Comparison of ENCODE assay signal across 11 cellular contexts in the genomic region with DNA sequence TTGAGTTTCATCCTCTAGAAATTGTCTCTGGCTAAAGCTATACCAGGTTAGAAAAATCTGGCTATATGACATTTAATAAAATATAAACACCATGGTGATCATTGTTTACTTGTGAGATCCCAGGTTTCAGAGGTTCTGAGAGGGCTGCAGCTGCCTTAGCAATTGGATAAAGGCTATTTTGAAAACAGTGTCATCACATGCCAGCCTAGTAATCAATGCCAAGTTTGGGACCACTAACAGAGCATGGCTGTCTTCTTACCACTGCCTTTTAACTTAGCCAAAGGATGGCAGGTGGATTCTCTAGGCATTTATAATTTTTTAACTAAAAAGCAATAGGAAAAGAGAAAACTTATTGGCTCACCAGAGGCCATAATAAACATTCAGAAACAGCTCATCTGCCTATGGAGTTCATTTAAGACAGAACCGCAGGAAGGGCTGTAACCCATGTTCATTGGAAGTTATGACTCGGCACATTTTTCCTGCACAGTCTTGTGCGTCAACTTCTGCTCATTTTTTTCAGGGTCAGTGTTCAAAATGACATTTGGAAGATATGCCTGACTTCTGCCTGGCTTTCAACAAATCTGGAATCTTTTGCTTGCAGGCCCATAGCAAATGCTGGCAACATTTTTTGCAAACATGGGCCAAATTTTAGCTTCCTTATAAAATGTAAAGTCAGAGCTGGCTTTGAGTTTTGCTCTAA.
DNase-seq lines count a peak whose midpoint lies in the region; ATAC-seq and TF ChIP-seq lines count a peak whose summit lies in the region.
"Had no signal": no experiment of that assay in that cellular context is flagged by ENCODE, and none has a peak within 500 bp of the region (broad histone marks: within the 10 kb centered on the region; RNA-seq: fewer than 3 reads in every experiment).

No MANE protein-coding gene starts in this region.

- H3K4ac ChIP-seq in mesenchymal stem cell (ENCODE audit: low read depth in 1 of 2, low read length in 2 of 2): no peak overlapping the region

- H3K4me3 ChIP-seq in epithelial cell of proximal tubule (ENCODE audit: low read depth, low read length) (no peak overlapping the region), mesenchymal stem cell (ENCODE audit: insufficient read depth in 1 of 2, low read depth in 1 of 2, low read length in 2 of 2) (no peak overlapping the region)

- intact Hi-C loops in activated T-helper 2 cell treated with anti-CD3 and anti-CD28 coated beads, Interferon-gamma antibody, Interleukin-2, Interleukin-4, amounts not matched to agents 10 μg/mL and 5 μg/mL and 100 μg/mL, durations not matched to agents 14 hours and 24 hours and 36 hours (cut with micrococcal nuclease): loop anchor here (10.0 kb wide), 1 partner anchor 618 kb away; no protein-coding TSS in a partner anchor

- DNase-seq in AG08396 (ENCODE audit: low spot score) (peak; percentile 58), NCI-H460 (ENCODE audit: extremely low read depth, low read depth) (peak; percentile 26), epithelial cell of proximal tubule (ENCODE audit: low read depth) (peak; percentile 66), mesenchymal stem cell (peak; percentile 90), NCI-H82 treated with DMSO at 0.1 percent for 48 hours (lab: John Stamatoyannopoulos, UW; ENCODE audit: unreplicated experiment) (no peak)
- DNase-seq in activated T-helper 2 cell treated with anti-CD3 and anti-CD28 coated beads, Interferon-gamma antibody, Interleukin-2, Interleukin-4, amounts not matched to agents 10 μg/mL and 5 μg/mL and 100 μg/mL, durations not matched to agents 14 hours and 24 hours and 36 hours (ENCODE audit: low spot score): no peak
- DNase-seq in activated T-cell treated with anti-CD3 and anti-CD28 coated beads, Interleukin-2, amount 50 U/mL, for 1 hour: no peak
- DNase-seq in natural killer cell treated with Interleukin-12 subunit alpha and Interleukin-12 subunit beta and Interleukin-15 and Interleukin-18, amount 100 ng/mL, for 72 hours (ENCODE audit: low spot score): no peak
- DNase-seq: glutamatergic neuron, NCI-H1417 had no signal

- no peak for ATAC-seq in natural killer cell treated with Interleukin-12 subunit alpha and Interleukin-12 subunit beta and Interleukin-15 and Interleukin-18, amount 100 ng/mL, for 72 hours
- ATAC-seq: stimulated activated memory B cell treated with anti-CD40 and anti-IgM and Interleukin-4, amounts not matched to agents 10 μg/mL and 1 μg/mL and 100 μg/mL, for 72 hours had no signal

- WGBS in mesenchymal stem cell: 32% methylated on average over 3 of the region's 3 CpGs

- no peaks in the 10 kb centered on the region for H3K79me1 ChIP-seq in mesenchymal stem cell (replicated peaks; ENCODE audit: low read length, poor library complexity, severe bottlenecking)

- H4K8ac ChIP-seq in mesenchymal stem cell (ENCODE audit: low read length): no peak overlapping the region

- H2AK5ac ChIP-seq in mesenchymal stem cell (ENCODE audit: low read length, severe bottlenecking): no peak overlapping the region

- H3K36me3 ChIP-seq in mesenchymal stem cell (ENCODE audit: control insufficient read depth in 1 of 2, insufficient read depth in 2 of 2, low read depth in 1 of 2, low read length in 2 of 2): no peaks in the 10 kb centered on the region

- no peak overlapping the region for H2BK12ac ChIP-seq in mesenchymal stem cell (ENCODE audit: low read length in 2 of 2)

- no peaks in the 10 kb centered on the region for H3K27me3 Mint-ChIP-seq in activated T-helper 2 cell treated with anti-CD3 and anti-CD28 coated beads, Interferon-gamma antibody, Interleukin-2, Interleukin-4, amounts not matched to agents 10 μg/mL and 5 μg/mL and 100 μg/mL, durations not matched to agents 14 hours and 24 hours and 36 hours (ENCODE audit: low read depth)
- H3K27me3 Mint-ChIP-seq in natural killer cell treated with Interleukin-12 subunit alpha and Interleukin-12 subunit beta and Interleukin-15 and Interleukin-18, amount 100 ng/mL, for 72 hours: no peaks in the 10 kb centered on the region
- H3K27me3 Mint-ChIP-seq: stimulated activated memory B cell treated with anti-CD40 and anti-IgM and Interleukin-4, amounts not matched to agents 10 μg/mL and 1 μg/mL and 100 μg/mL, for 72 hours had no signal

- no peak overlapping the region for H2BK5ac ChIP-seq in mesenchymal stem cell (ENCODE audit: low read depth, low read length, poor library complexity, severe bottlenecking)

- no peak overlapping the region for H2BK120ac ChIP-seq in mesenchymal stem cell (ENCODE audit: low read depth, low read length)

- no peaks in the 10 kb centered on the region for H3K4me1 Mint-ChIP-seq in activated T-helper 2 cell treated with anti-CD3 and anti-CD28 coated beads, Interferon-gamma antibody, Interleukin-2, Interleukin-4, amounts not matched to agents 10 μg/mL and 5 μg/mL and 100 μg/mL, durations not matched to agents 14 hours and 24 hours and 36 hours (ENCODE audit: low read depth)
- peaks cover under 1 to 10% of the 10 kb centered on the region in 2 donors for H3K4me1 Mint-ChIP-seq in natural killer cell treated with Interleukin-12 subunit alpha and Interleukin-12 subunit beta and Interleukin-15 and Interleukin-18, amount 100 ng/mL, for 72 hours (ENCODE audit: low read depth in 2 of 2)
- H3K4me1 Mint-ChIP-seq: stimulated activated memory B cell treated with anti-CD40 and anti-IgM and Interleukin-4, amounts not matched to agents 10 μg/mL and 1 μg/mL and 100 μg/mL, for 72 hours had no signal

- H3K9me3 Mint-ChIP-seq in activated T-helper 2 cell treated with anti-CD3 and anti-CD28 coated beads, Interferon-gamma antibody, Interleukin-2, Interleukin-4, amounts not matched to agents 10 μg/mL and 5 μg/mL and 100 μg/mL, durations not matched to agents 14 hours and 24 hours and 36 hours: no peaks in the 10 kb centered on the region
- H3K9me3 Mint-ChIP-seq in natural killer cell treated with Interleukin-12 subunit alpha and Interleukin-12 subunit beta and Interleukin-15 and Interleukin-18, amount 100 ng/mL, for 72 hours: no peaks in the 10 kb centered on the region
- H3K9me3 Mint-ChIP-seq: stimulated activated memory B cell treated with anti-CD40 and anti-IgM and Interleukin-4, amounts not matched to agents 10 μg/mL and 1 μg/mL and 100 μg/mL, for 72 hours had no signal

- no peaks in the 10 kb centered on the region for H3K9me3 ChIP-seq in mesenchymal stem cell (ENCODE audit: control insufficient read depth, low read length)

- H3K36me3 Mint-ChIP-seq in activated T-helper 2 cell treated with anti-CD3 and anti-CD28 coated beads, Interferon-gamma antibody, Interleukin-2, Interleukin-4, amounts not matched to agents 10 μg/mL and 5 μg/mL and 100 μg/mL, durations not matched to agents 14 hours and 24 hours and 36 hours (ENCODE audit: low read depth): no peaks in the 10 kb centered on the region
- H3K36me3 Mint-ChIP-seq in natural killer cell treated with Interleukin-12 subunit alpha and Interleukin-12 subunit beta and Interleukin-15 and Interleukin-18, amount 100 ng/mL, for 72 hours: no peaks in the 10 kb centered on the region
- H3K36me3 Mint-ChIP-seq: stimulated activated memory B cell treated with anti-CD40 and anti-IgM and Interleukin-4, amounts not matched to agents 10 μg/mL and 1 μg/mL and 100 μg/mL, for 72 hours had no signal

- H3K27ac ChIP-seq in mesenchymal stem cell (ENCODE audit: low read length, poor library complexity, severe bottlenecking): peak overlapping the region; percentile 52

- no peak overlapping the region for H2AFZ ChIP-seq in mesenchymal stem cell (ENCODE audit: low read depth, low read length)

- H4K91ac ChIP-seq in mesenchymal stem cell (ENCODE audit: low read length): no peak overlapping the region

- H3K27ac Mint-ChIP-seq in activated T-helper 2 cell treated with anti-CD3 and anti-CD28 coated beads, Interferon-gamma antibody, Interleukin-2, Interleukin-4, amounts not matched to agents 10 μg/mL and 5 μg/mL and 100 μg/mL, durations not matched to agents 14 hours and 24 hours and 36 hours: no peak overlapping the region
- no peak overlapping the region for H3K27ac Mint-ChIP-seq in natural killer cell treated with Interleukin-12 subunit alpha and Interleukin-12 subunit beta and Interleukin-15 and Interleukin-18, amount 100 ng/mL, for 72 hours
- H3K27ac Mint-ChIP-seq: stimulated activated memory B cell treated with anti-CD40 and anti-IgM and Interleukin-4, amounts not matched to agents 10 μg/mL and 1 μg/mL and 100 μg/mL, for 72 hours had no signal

- H3K4me1 ChIP-seq in mesenchymal stem cell (ENCODE audit: control insufficient read depth, insufficient read depth, low read depth, low read length): peaks cover 2% of the 10 kb centered on the region

- H3K9ac ChIP-seq in mesenchymal stem cell (ENCODE audit: low read length): peak overlapping the region; percentile 74

- no peaks in the 10 kb centered on the region for H3K27me3 ChIP-seq in mesenchymal stem cell (ENCODE audit: control insufficient read depth in 1 of 2, insufficient read depth in 1 of 2, low read length in 2 of 2)

- no peak overlapping the region for H3K23ac ChIP-seq in mesenchymal stem cell (ENCODE audit: low read length in 2 of 2)

- no peak overlapping the region for H3K4me2 ChIP-seq in mesenchymal stem cell (ENCODE audit: low read length, poor library complexity, severe bottlenecking)

- no peak overlapping the region for H3K18ac ChIP-seq in mesenchymal stem cell (ENCODE audit: low read depth in 1 of 2, low read length in 2 of 2)

- no peak overlapping the region for H3K4me3 Mint-ChIP-seq in activated T-helper 2 cell treated with anti-CD3 and anti-CD28 coated beads, Interferon-gamma antibody, Interleukin-2, Interleukin-4, amounts not matched to agents 10 μg/mL and 5 μg/mL and 100 μg/mL, durations not matched to agents 14 hours and 24 hours and 36 hours (ENCODE audit: low read depth)
- H3K4me3 Mint-ChIP-seq in natural killer cell treated with Interleukin-12 subunit alpha and Interleukin-12 subunit beta and Interleukin-15 and Interleukin-18, amount 100 ng/mL, for 72 hours: no peak overlapping the region
- H3K4me3 Mint-ChIP-seq: stimulated activated memory B cell treated with anti-CD40 and anti-IgM and Interleukin-4, amounts not matched to agents 10 μg/mL and 1 μg/mL and 100 μg/mL, for 72 hours had no signal

- H2BK15ac ChIP-seq in mesenchymal stem cell (ENCODE audit: low read depth, poor library complexity, severe bottlenecking): no peak overlapping the region

- TF ChIP-seq CTCF in epithelial cell of proximal tubule (conservative IDR thresholded peaks at IDR 0.05; ENCODE audit: low read depth, low read length): no peak

- H3K14ac ChIP-seq in mesenchymal stem cell (ENCODE audit: low read length in 2 of 2): no peak overlapping the region

Comparison
In these comparisons a context has a peak if more than half of its experiments do, and no peak if none do; other contexts are left out.
1. DNase-seq: peak in AG08396 (single experiment), NCI-H460 (single experiment), epithelial cell of proximal tubule (single experiment) and mesenchymal stem cell (single experiment); none in NCI-H82 treated with DMSO at 0.1 percent for 48 hours (single experiment), activated T-helper 2 cell treated with anti-CD3 and anti-CD28 coated beads, Interferon-gamma antibody, Interleukin-2, Interleukin-4, amounts not matched to agents 10 μg/mL and 5 μg/mL and 100 μg/mL, durations not matched to agents 14 hours and 24 hours and 36 hours (single experiment), activated T-cell treated with anti-CD3 and anti-CD28 coated beads, Interleukin-2, amount 50 U/mL, for 1 hour (single experiment) and natural killer cell treated with Interleukin-12 subunit alpha and Interleukin-12 subunit beta and Interleukin-15 and Interleukin-18, amount 100 ng/mL, for 72 hours (single experiment).